Comparison of ENCODE assay signal across 1 cellular context in genomic region chr11:2811206-2812091, GRCh38.
TF ChIP-seq lines count a peak whose summit lies in the region.

No MANE protein-coding gene starts in this region.

TF ChIP-seq in IMR-90, 13 proteins besides CTCF, POLR2A, EP300 and RAD21 (continued from another document):
- TF ChIP-seq, protein P1, sequence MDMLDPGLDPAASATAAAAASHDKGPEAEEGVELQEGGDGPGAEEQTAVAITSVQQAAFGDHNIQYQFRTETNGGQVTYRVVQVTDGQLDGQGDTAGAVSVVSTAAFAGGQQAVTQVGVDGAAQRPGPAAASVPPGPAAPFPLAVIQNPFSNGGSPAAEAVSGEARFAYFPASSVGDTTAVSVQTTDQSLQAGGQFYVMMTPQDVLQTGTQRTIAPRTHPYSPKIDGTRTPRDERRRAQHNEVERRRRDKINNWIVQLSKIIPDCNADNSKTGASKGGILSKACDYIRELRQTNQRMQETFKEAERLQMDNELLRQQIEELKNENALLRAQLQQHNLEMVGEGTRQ (IDR thresholded peaks at IDR 0.05; ENCODE audit: low read depth, low read length), result no peak
